Comparison of ENCODE assay signal across 15 cellular contexts in genomic region chr1:50474859-50475809, GRCh38. TPM values are rescaled to one million over a fixed set of nuclear protein-coding genes. Genes with fewer than 3 reads are reported as not detected.
DNase-seq lines count a peak whose midpoint lies in the region; ATAC-seq, FAIRE-seq and TF ChIP-seq lines count a peak whose summit lies in the region.
"Had no signal": no experiment of that assay in that cellular context is flagged by ENCODE, and none has a peak within 500 bp of the region (broad histone marks: within the 10 kb centered on the region; RNA-seq: fewer than 3 reads in every experiment).

No MANE protein-coding gene starts in this region.

- peaks cover 23% of the 10 kb centered on the region for H3K36me3 Mint-ChIP-seq in MCF 10A (ENCODE audit: insufficient read depth, unreplicated experiment)

- no peak for ATAC-seq in HG02981 (IDR thresholded peaks at IDR 0.05; ENCODE audit: unreplicated experiment)
- ATAC-seq: gastrocnemius medialis, SK-N-SH treated with all-trans-retinoic acid at 6 μM for 48 hours had no signal

- H3K4me1 ChIP-seq in breast epithelium (no peaks in the 10 kb centered on the region), small intestine (ENCODE audit: control insufficient read depth in 2 of 2, insufficient read depth in 1 of 2, low read depth in 1 of 2, low read length in 1 of 2) (peaks cover 0 to 6% of the 10 kb centered on the region in 2 donors)
- H3K4me1 ChIP-seq: gastrocnemius medialis, testis had no signal

- 93 to 94% (median 93%) methylated on average over 7 of the region's 7 CpGs for WGBS in small intestine, 3 donors

- H3K9me3 Mint-ChIP-seq in MCF 10A (ENCODE audit: unreplicated experiment): no peaks in the 10 kb centered on the region
- H3K9me3 Mint-ChIP-seq: IgD-negative memory B cell had no signal

- intact Hi-C loops in MCF 10A (cut with micrococcal nuclease): no loop called here
- intact Hi-C loops in breast epithelium (cut with DNase I; ENCODE audit: low total_unique reads): no loop called here

- H3K27ac ChIP-seq in breast epithelium (no peak overlapping the region), small intestine (ENCODE audit: low read depth in 1 of 2, low read length in 1 of 2) (no peak overlapping the region)
- H3K27ac ChIP-seq: gastrocnemius medialis, testis had no signal

- in situ Hi-C loops in SK-MEL-5 (cut with HindIII; ENCODE audit: low pct_unique_long_range_greater_than_20kb, low sequenced_read_pairs): no loop called here

- H3K27me3 ChIP-seq in breast epithelium (no peaks in the 10 kb centered on the region), small intestine (ENCODE audit: control insufficient read depth in 2 of 2, insufficient read depth in 2 of 2, low read length in 2 of 2) (no peaks in the 10 kb centered on the region)
- H3K27me3 ChIP-seq: gastrocnemius medialis, testis had no signal

- H3K36me3 ChIP-seq in breast epithelium (no peaks in the 10 kb centered on the region), small intestine (ENCODE audit: control insufficient read depth in 2 of 2, insufficient read depth in 2 of 2, low read length in 2 of 2) (peaks cover 0 to 3% of the 10 kb centered on the region in 2 donors)

- H3K4me3 Mint-ChIP-seq in MCF 10A (ENCODE audit: unreplicated experiment): no peak overlapping the region
- H3K4me3 Mint-ChIP-seq: IgD-negative memory B cell had no signal

- CTCF ChIA-PET in MCF 10A (lab: Yijun Ruan, JAX): interaction anchor here (0.5 to 0.7 kb wide), 3 partner anchors 64 to 1915 kb away, joined by 3 to 4 read pairs (median 3); no protein-coding TSS in a partner anchor

- BruUV-seq in MCF 10A (replicated peaks; lab: Mats Ljungman, UMichigan): no TSS peak

- H3K27ac Mint-ChIP-seq in MCF 10A (ENCODE audit: low read depth, unreplicated experiment): no peak overlapping the region
- H3K27ac Mint-ChIP-seq: IgD-negative memory B cell had no signal

- no peaks in the 10 kb centered on the region for H3K27me3 Mint-ChIP-seq in MCF 10A (ENCODE audit: insufficient read depth, unreplicated experiment)
- H3K27me3 Mint-ChIP-seq: IgD-negative memory B cell had no signal

- no peak for FAIRE-seq in small intestine (lab: Jason Lieb, UNC)

- DNase-seq in MCF 10A (ENCODE audit: unreplicated experiment) (peak; percentile 4), breast epithelium (ENCODE audit: low spot score in 2 of 2) (no peak), SK-MEL-5 (ENCODE audit: low read depth, low spot score) (peak; percentile 3), glomerular endothelial cell (ENCODE audit: extremely low read depth, low read depth, low spot score) (peak; percentile 4), small intestine (peak; percentile 78), NCI-H1436 treated with DMSO at 0.1 percent for 48 hours (lab: John Stamatoyannopoulos, UW) (no peak)
- no peak for DNase-seq in activated CD8-positive, alpha-beta memory T cell treated with anti-CD3 and anti-CD28 coated beads for 24 hours
- DNase-seq: activated CD4-positive, CD25-positive, alpha-beta regulatory T cell treated with anti-CD3 and anti-CD28 coated beads, Interleukin-2, amount 50 U/mL, for 72 hours; cerebellar nuclear complex; DMS79 treated with DMSO at 0.1 percent for 48 hours; gastrocnemius medialis; testis had no signal

- H3K4me3 ChIP-seq in breast epithelium (no peak overlapping the region), small intestine (ENCODE audit: low read depth in 1 of 2, low read length in 2 of 2) (no peak overlapping the region)
- H3K4me3 ChIP-seq: gastrocnemius medialis, testis had no signal

- no peak for TF ChIP-seq CTCF in MCF 10A (IDR thresholded peaks at IDR 0.05; ENCODE audit: unreplicated experiment)
- TF ChIP-seq CTCF in breast epithelium (IDR thresholded peaks at IDR 0.05): no peak

- no peaks in the 10 kb centered on the region for H3K9me3 ChIP-seq in breast epithelium
- no peaks in the 10 kb centered on the region for H3K9me3 ChIP-seq in small intestine (ENCODE audit: control insufficient read depth, low read depth)
- H3K9me3 ChIP-seq: gastrocnemius medialis, testis had no signal

- H3K4me1 Mint-ChIP-seq in MCF 10A (ENCODE audit: insufficient read depth, unreplicated experiment): no peaks in the 10 kb centered on the region
- H3K4me1 Mint-ChIP-seq: IgD-negative memory B cell had no signal

- POLR2A ChIA-PET in MCF 10A (lab: Yijun Ruan, JAX): interaction anchor here (0.7 kb wide), 1 partner anchor 8 kb away, joined by 3 read pairs; no protein-coding TSS in a partner anchor

- no peak for TF ChIP-seq POLR2A in breast epithelium (IDR thresholded peaks at IDR 0.05)

RNA-seq across cellular contexts. Expression of gene DMRTA2, which starts 51.9 kb away (rescaled TPM):
- total RNA-seq in MCF 10A (2022) (not detected in 2 replicates), breast epithelium (under 1 TPM in 1 of 3 donors, not detected in 2; 0.16 TPM), glomerular endothelial cell (not detected in 2 replicates)
- 0.21 TPM in 1 of 2 replicates, not detected in the other for total RNA-seq in SK-MEL-5 (2014; rRNA removed; shearing (Covaris generic))
- polyA plus RNA-seq in SK-MEL-5 (2015; cell fraction: cytosol; rRNA removed): 0.10 TPM in 2 replicates
- 0.35 TPM in 1 of 2 replicates, not detected in the other for polyA plus RNA-seq in SK-MEL-5 (2015; cell fraction: nucleus; rRNA removed)
- polyA plus RNA-seq in small intestine: under 1 TPM in 1 of 3 donors, not detected in 2; 0.03 TPM
- total RNA-seq: gastrocnemius medialis had no signal
- polyA plus RNA-seq: IgD-negative memory B cell had no signal

Comparison
In these comparisons a context has a peak if more than half of its experiments do, and no peak if none do; other contexts are left out.
1. DNase-seq: peak in MCF 10A (single experiment), SK-MEL-5 (single experiment), glomerular endothelial cell (single experiment) and small intestine (single experiment); none in breast epithelium (0 of 2), activated CD8-positive, alpha-beta memory T cell treated with anti-CD3 and anti-CD28 coated beads for 24 hours (single experiment) and NCI-H1436 treated with DMSO at 0.1 percent for 48 hours (single experiment).